Comparison of ENCODE assay signal across 12 cellular contexts in genomic region chr16:16083421-16084156, GRCh38.
DNase-seq lines count a peak whose midpoint lies in the region; ATAC-seq and TF ChIP-seq lines count a peak whose summit lies in the region.
"Had no signal": no experiment of that assay in that cellular context is flagged by ENCODE, and none has a peak within 500 bp of the region (broad histone marks: within the 10 kb centered on the region; RNA-seq: fewer than 3 reads in every experiment).

No MANE protein-coding gene starts in this region.

- H3K9ac ChIP-seq in HCT116 (ENCODE audit: low read length), result no peak overlapping the region
- H3K9ac ChIP-seq in H9 (ENCODE audit: extremely low read depth, insufficient read length, low read length), result no peak overlapping the region

- H2AFZ ChIP-seq in HCT116 (ENCODE audit: low read depth, low read length, poor library complexity, severe bottlenecking), result no peak overlapping the region
- no peak overlapping the region for H2AFZ ChIP-seq in H9 (ENCODE audit: low read length)

- H3K23me2 ChIP-seq in H9 (ENCODE audit: insufficient read length, low read depth, low read length, poor library complexity, severe bottlenecking), result no peaks in the 10 kb centered on the region

- ATAC-seq in HCT116, result no peak; the same call in 1 of the 2 replicates
- ATAC-seq in HG03045 (IDR thresholded peaks at IDR 0.05; ENCODE audit: unreplicated experiment), result no peak
- ATAC-seq in HG03432 (IDR thresholded peaks at IDR 0.05; ENCODE audit: unreplicated experiment), result no peak
- ATAC-seq: T-cell had no signal

- no peak overlapping the region for H3K4me3 Mint-ChIP-seq in CD8-positive, alpha-beta memory T cell
- no peak overlapping the region for H3K4me3 Mint-ChIP-seq in H9
- H3K4me3 Mint-ChIP-seq: CD4-positive, alpha-beta T cell; T-cell had no signal

- POLR2A ChIA-PET in HCT116 (lab: Charles Lee), result no interaction called here
- POLR2A ChIA-PET in CD8-positive, alpha-beta memory T cell (lab: Charles Lee), result no interaction called here

- no peak overlapping the region for H2BK5ac ChIP-seq in H9 (ENCODE audit: insufficient read length, low read length)

- TF ChIP-seq RAD21 in HCT116 (IDR thresholded peaks at IDR 0.05; ENCODE audit: low read depth), result no peak

- no peaks in the 10 kb centered on the region for H3K9me3 Mint-ChIP-seq in CD8-positive, alpha-beta memory T cell
- H3K9me3 Mint-ChIP-seq in H9, result peaks cover 7 to 9% of the 10 kb centered on the region in 2 experiments; a peak in 4 of 5 replicates
- H3K9me3 Mint-ChIP-seq: CD4-positive, alpha-beta T cell had no signal

- H3K56ac ChIP-seq in H9 (ENCODE audit: insufficient read length, low read depth, low read length), result no peak overlapping the region

- H4K8ac ChIP-seq in H9 (replicated peaks; ENCODE audit: insufficient read length, low read depth, low read length), result no peak overlapping the region

- H2BK15ac ChIP-seq in H9 (ENCODE audit: low read depth, low read length), result no peak overlapping the region

- RAD21 ChIA-PET in HCT116 (lab: Charles Lee; ENCODE audit: low non-redundant PET in 1 of 2, low total read pairs in 2 of 2, uncharacterized antibody in 2 of 2, unreplicated experiment in 2 of 2), result no interaction called here

- H2BK20ac ChIP-seq in H9 (ENCODE audit: low read depth, low read length, poor library complexity, severe bottlenecking), result no peak overlapping the region

- peak; percentile 62 for DNase-seq in A172 (ENCODE audit: low spot score)
- peak; percentile 18 for DNase-seq in HCT116 (ENCODE audit: low read depth, low spot score)
- DNase-seq in UCSD-AML1 (lab: John Stamatoyannopoulos, UW; ENCODE audit: unreplicated experiment), result peak; percentile 27
- peak; percentile 58 for DNase-seq in fibroblast of mammary gland (ENCODE audit: low read depth)
- DNase-seq in CD8-positive, alpha-beta memory T cell, result no peak
- DNase-seq in H9, result no peak
- DNase-seq: glutamatergic neuron, NCI-H1436 treated with DMSO at 0.1 percent for 48 hours, T-cell had no signal

- H3K23ac ChIP-seq in H9 (ENCODE audit: insufficient read length, low read depth, low read length), result no peak overlapping the region

- no peak overlapping the region for H2BK120ac ChIP-seq in H9 (ENCODE audit: low read depth, low read length, poor library complexity, severe bottlenecking)

- no peak overlapping the region for H2AK5ac ChIP-seq in H9 (ENCODE audit: insufficient read length, low read length)

- TF ChIP-seq CTCF in HCT116 (IDR thresholded peaks at IDR 0.05 in 2 of 3, conservative IDR thresholded peaks at IDR 0.05 in 1 of 3; ENCODE audit: borderline replicate concordance in 1 of 3, insufficient read depth in 1 of 3, low read depth in 2 of 3, low read length in 2 of 3) (no peak), fibroblast of mammary gland (conservative IDR thresholded peaks at IDR 0.05; ENCODE audit: control insufficient read depth, insufficient read depth, low read depth, low read length) (no peak), H9 (conservative IDR thresholded peaks at IDR 0.05) (no peak)

- no peak overlapping the region for H3K18ac ChIP-seq in H9 (ENCODE audit: insufficient read length, low read depth, low read length)

- H3K4me3 ChIP-seq in HCT116 (replicated peaks in 1 of 2; ENCODE audit: low read depth in 1 of 2, low read length in 2 of 2) (no peak overlapping the region), fibroblast of mammary gland (ENCODE audit: control insufficient read depth, low read depth, low read length) (no peak overlapping the region)
- no peak overlapping the region for H3K4me3 ChIP-seq in CD8-positive, alpha-beta memory T cell (ENCODE audit: low read length)

- no peak overlapping the region for H4K5ac ChIP-seq in H9 (ENCODE audit: insufficient read length, low read depth, low read length)

- no peaks in the 10 kb centered on the region for H3K4me1 Mint-ChIP-seq in CD8-positive, alpha-beta memory T cell
- peaks cover 0 to 6% of the 10 kb centered on the region in 2 experiments; a peak in 1 of 4 replicates for H3K4me1 Mint-ChIP-seq in H9
- H3K4me1 Mint-ChIP-seq: T-cell had no signal

- CTCF ChIA-PET in HCT116 (lab: Charles Lee), result no interaction called here
- CTCF ChIA-PET in CD8-positive, alpha-beta memory T cell (lab: Charles Lee), result no interaction called here

- H2BK12ac ChIP-seq in H9 (ENCODE audit: insufficient read length, low read depth, low read length), result no peak overlapping the region

- intact Hi-C loops in HCT116 (cut with micrococcal nuclease), result no loop called here

- H3K79me1 ChIP-seq in H9 (ENCODE audit: insufficient read depth, low read depth, low read length, poor library complexity, severe bottlenecking), result no peaks in the 10 kb centered on the region

- H4K91ac ChIP-seq in H9 (ENCODE audit: insufficient read length, low read depth, low read length), result no peak overlapping the region

- peaks cover 9 to 90% (median 34%) of the 10 kb centered on the region in 3 donors for H3K36me3 Mint-ChIP-seq in CD8-positive, alpha-beta memory T cell
- peaks cover 41 to 91% (median 88%) of the 10 kb centered on the region in 3 experiments for H3K36me3 Mint-ChIP-seq in H9 (ENCODE audit: insufficient read depth in 1 of 3, low read depth in 3 of 3)

- H3K27ac Mint-ChIP-seq in CD8-positive, alpha-beta memory T cell, result peak overlapping the region in 1 of 8 donors; percentile 17
- no peak overlapping the region; a peak in 1 of 7 replicates for H3K27ac Mint-ChIP-seq in H9
- H3K27ac Mint-ChIP-seq: CD4-positive, alpha-beta T cell; T-cell had no signal

- no CpG with 5 or more reads among the region's 10 CpGs for WGBS in H9 (ENCODE audit: extremely low coverage, insufficient read length, low lambda C conversion rate)

- BruUV-seq in HCT116 (replicated peaks; lab: Mats Ljungman, UMichigan), result no TSS peak

- no peaks in the 10 kb centered on the region; the same call in 1 of the 2 replicates for H3K79me2 ChIP-seq in HCT116 (ENCODE audit: insufficient read depth, low read length)
- H3K79me2 ChIP-seq in H9 (ENCODE audit: insufficient read depth, low read length), result no peaks in the 10 kb centered on the region

- H3K4me1 ChIP-seq in HCT116 (ENCODE audit: control insufficient read depth in 1 of 2, insufficient read depth in 2 of 2, low read length in 2 of 2), result no peaks in the 10 kb centered on the region
- H3K4me1 ChIP-seq in CD8-positive, alpha-beta memory T cell (ENCODE audit: insufficient read depth, low read length), result no peaks in the 10 kb centered on the region
- H3K4me1 ChIP-seq in H9 (ENCODE audit: insufficient read depth, low read length), result no peaks in the 10 kb centered on the region

- TF ChIP-seq POLR2A in HCT116 (IDR thresholded peaks at IDR 0.05; ENCODE audit: borderline replicate concordance, extremely low read depth, insufficient read depth, insufficient read length), result no peak

- H3K14ac ChIP-seq in H9 (ENCODE audit: insufficient read depth, low read length), result no peak overlapping the region

- H3K27ac ChIP-seq in HCT116 (ENCODE audit: low read depth, low read length) (no peak overlapping the region), H9 (ENCODE audit: insufficient read length, low read depth, low read length) (no peak overlapping the region)
- no peak overlapping the region for H3K27ac ChIP-seq in CD8-positive, alpha-beta memory T cell (ENCODE audit: low read depth, low read length)

- no peak overlapping the region for H3K4ac ChIP-seq in H9 (ENCODE audit: low read depth, low read length)

- H3K36me3 ChIP-seq in HCT116 (ENCODE audit: control insufficient read depth in 1 of 2, insufficient read depth in 2 of 2, low read length in 2 of 2), result peaks cover 20 to 58% of the 10 kb centered on the region in 2 experiments
- peaks cover 33% of the 10 kb centered on the region for H3K36me3 ChIP-seq in CD8-positive, alpha-beta memory T cell (ENCODE audit: insufficient read depth, low read length)

- H3K9me2 ChIP-seq in HCT116 (ENCODE audit: insufficient read depth), result no peaks in the 10 kb centered on the region

- no peaks in the 10 kb centered on the region for H3K27me3 Mint-ChIP-seq in CD8-positive, alpha-beta memory T cell
- H3K27me3 Mint-ChIP-seq in H9 (ENCODE audit: low read depth), result no peaks in the 10 kb centered on the region
- H3K27me3 Mint-ChIP-seq: CD4-positive, alpha-beta T cell; T-cell had no signal

- no peaks in the 10 kb centered on the region for H4K20me1 ChIP-seq in HCT116 (ENCODE audit: insufficient read depth)
- no peaks in the 10 kb centered on the region for H4K20me1 ChIP-seq in H9 (ENCODE audit: control insufficient read depth, insufficient read depth, insufficient read length)

- H3K27me3 ChIP-seq in HCT116 (ENCODE audit: insufficient read depth, low read length) (no peaks in the 10 kb centered on the region), H9 (ENCODE audit: insufficient read depth, low read length) (no peaks in the 10 kb centered on the region)
- no peaks in the 10 kb centered on the region for H3K27me3 ChIP-seq in CD8-positive, alpha-beta memory T cell (ENCODE audit: insufficient read depth, low read length, poor library complexity, severe bottlenecking)

- H3K4me2 ChIP-seq in HCT116 (ENCODE audit: low read length) (no peak overlapping the region), H9 (ENCODE audit: insufficient read depth, insufficient read length, low read length) (no peak overlapping the region)

- H3K9me3 ChIP-seq in HCT116 (ENCODE audit: control insufficient read depth in 1 of 2, insufficient read depth in 1 of 2, low read depth in 1 of 2, low read length in 2 of 2), result peaks cover 0 to 5% of the 10 kb centered on the region in 2 experiments; a peak in 1 of 4 replicates
- no peaks in the 10 kb centered on the region for H3K9me3 ChIP-seq in CD8-positive, alpha-beta memory T cell (ENCODE audit: low read length)
- no peaks in the 10 kb centered on the region for H3K9me3 ChIP-seq in H9 (ENCODE audit: control insufficient read depth, low read depth, low read length)

- H3T11ph ChIP-seq in H9 (ENCODE audit: low read length), result no peak overlapping the region

TF ChIP-seq in HCT116, 20 proteins besides CTCF, POLR2A, EP300 and RAD21:
- TF ChIP-seq POLR2AphosphoS5 (IDR thresholded peaks at IDR 0.05; ENCODE audit: low read depth, low read length) (no peak), ELF1 (IDR thresholded peaks at IDR 0.05; ENCODE audit: borderline replicate concordance, low read depth) (no peak), CBX3 (IDR thresholded peaks at IDR 0.05; ENCODE audit: low read depth) (no peak), MAX (IDR thresholded peaks at IDR 0.05) (no peak), YY1 (IDR thresholded peaks at IDR 0.05; ENCODE audit: extremely low read depth, insufficient replicate concordance, low read depth, low read length) (no peak), ZFX (IDR thresholded peaks at IDR 0.05) (no peak)
TF ChIP-seq in HCT116: peak in this region for 0.

Comparison
In these comparisons a context has a peak if more than half of its experiments do, and no peak if none do; other contexts are left out.
1. DNase-seq: peak in A172 (single experiment), HCT116 (single experiment), UCSD-AML1 (single experiment) and fibroblast of mammary gland (single experiment); none in CD8-positive, alpha-beta memory T cell (0 of 5) and H9 (single experiment).